14 cellular contexts compared by ENCODE assay signal in genomic region chr5:28896949-28897348, GRCh38.
A peak's percentile ranks its signal among the peaks of the same experiment; 100 is the strongest.
DNase-seq lines count a peak whose midpoint lies in the region; ATAC-seq and TF ChIP-seq lines count a peak whose summit lies in the region.
"Had no signal": no experiment of that assay in that cellular context is flagged by ENCODE, and none has a peak within 500 bp of the region (broad histone marks: within the 10 kb centered on the region; RNA-seq: fewer than 3 reads in every experiment).

No MANE protein-coding gene starts in this region.

- no peak for ATAC-seq in CD4-positive, alpha-beta T cell (ENCODE audit: poor library complexity)
- ATAC-seq: stimulated activated naive CD8-positive, alpha-beta T cell treated with anti-CD3 and anti-CD28 coated beads, Interleukin-15, Interleukin-2, amounts not matched to agents 100 U/mL and 50 U/mL, for 24 hours had no signal

- DNase-seq in NCI-H1092 treated with DMSO at 0.1 percent for 48 hours (lab: John Stamatoyannopoulos, UW), result peak; percentile 63
- no peak for DNase-seq in NCI-H1092 (lab: John Stamatoyannopoulos, UW)
- DNase-seq in NCI-H1105 (lab: John Stamatoyannopoulos, UW), result peak; percentile 20
- peak; percentile 38 for DNase-seq in adipocyte (ENCODE audit: low read depth)
- no peak for DNase-seq in neural crest cell (ENCODE audit: low read depth, low spot score)
- DNase-seq in CD4-positive, alpha-beta T cell, result no peak
- no peak for DNase-seq in dedifferentiated amniotic fluid mesenchymal stem cell (ENCODE audit: extremely low spot score)
- no peak for DNase-seq in posterior cingulate gyrus
- DNase-seq: activated CD4-positive, alpha-beta T cell treated with anti-CD3 and anti-CD28 coated beads for 4 hours; GDM1; nucleus accumbens; stimulated activated CD4-positive, alpha-beta T cell treated with anti-CD3 and anti-CD28 coated beads, Interleukin-2, amount 100 ng/mL, for 48 hours; stimulated activated naive CD8-positive, alpha-beta T cell treated with anti-CD3 and anti-CD28 coated beads, Interleukin-15, Interleukin-2, amounts not matched to agents 100 U/mL and 50 U/mL, for 24 hours had no signal

- H3K4me1 ChIP-seq in adipocyte (ENCODE audit: control insufficient read depth, insufficient read depth, low read length), result no peaks in the 10 kb centered on the region
- H3K4me1 ChIP-seq: SJSA1 had no signal

- H3K27me3 ChIP-seq in adipocyte (replicated peaks; ENCODE audit: control insufficient read depth, insufficient read depth, low read length), result no peaks in the 10 kb centered on the region
- H3K27me3 ChIP-seq in CD4-positive, alpha-beta T cell (ENCODE audit: control insufficient read depth, insufficient read depth, low read length), result no peaks in the 10 kb centered on the region
- H3K27me3 ChIP-seq: SJSA1 had no signal

- H3K4me1 Mint-ChIP-seq in neural crest cell, result no peaks in the 10 kb centered on the region
- no peaks in the 10 kb centered on the region for H3K4me1 Mint-ChIP-seq in CD4-positive, alpha-beta T cell (ENCODE audit: low read depth)

- no peak overlapping the region for H3K27ac Mint-ChIP-seq in neural crest cell (ENCODE audit: unreplicated experiment)
- no peak overlapping the region for H3K27ac Mint-ChIP-seq in CD4-positive, alpha-beta T cell

- no peak overlapping the region for H3K4me3 ChIP-seq in adipocyte (ENCODE audit: low read length)
- H3K4me3 ChIP-seq: SJSA1 had no signal

- peaks cover 2% of the 10 kb centered on the region for H3K9me3 ChIP-seq in adipocyte (ENCODE audit: control insufficient read depth, low read length)
- H3K9me3 ChIP-seq in CD4-positive, alpha-beta T cell (ENCODE audit: control insufficient read depth, low read length), result no peaks in the 10 kb centered on the region
- H3K9me3 ChIP-seq: SJSA1 had no signal

- POLR2A ChIA-PET in CD4-positive, alpha-beta T cell (lab: Charles Lee), result no interaction called here

- TF ChIP-seq CTCF in neural crest cell (conservative IDR thresholded peaks at IDR 0.05), result peak; percentile 62
- TF ChIP-seq CTCF in CD4-positive, alpha-beta T cell (IDR thresholded peaks at IDR 0.05), result no peak

- H3K36me3 ChIP-seq in adipocyte (ENCODE audit: control insufficient read depth, insufficient read depth, low read length, severe bottlenecking), result no peaks in the 10 kb centered on the region
- H3K36me3 ChIP-seq: SJSA1 had no signal

- no peaks in the 10 kb centered on the region for H3K27me3 Mint-ChIP-seq in neural crest cell (ENCODE audit: low read depth)
- H3K27me3 Mint-ChIP-seq in CD4-positive, alpha-beta T cell, result no peaks in the 10 kb centered on the region

- CTCF ChIA-PET in CD4-positive, alpha-beta T cell (lab: Charles Lee), result no interaction called here

- no peak overlapping the region for H3K4me3 Mint-ChIP-seq in neural crest cell
- H3K4me3 Mint-ChIP-seq in CD4-positive, alpha-beta T cell, result no peak overlapping the region

- H3K9ac ChIP-seq in adipocyte (ENCODE audit: low read length), result no peak overlapping the region

- H3K9me3 Mint-ChIP-seq in neural crest cell, result peaks cover 2% of the 10 kb centered on the region
- H3K9me3 Mint-ChIP-seq in CD4-positive, alpha-beta T cell, result peaks cover 6% of the 10 kb centered on the region

- intact Hi-C loops in CD4-positive, alpha-beta T cell (cut with DNase I, micrococcal nuclease), result no loop called here
- intact Hi-C loops in posterior cingulate gyrus (cut with DNase I), result no loop called here

- peaks cover 4% of the 10 kb centered on the region for H3K36me3 Mint-ChIP-seq in neural crest cell (ENCODE audit: low read depth)
- no peaks in the 10 kb centered on the region for H3K36me3 Mint-ChIP-seq in CD4-positive, alpha-beta T cell (ENCODE audit: low read depth)

- H3K27ac ChIP-seq in CD4-positive, alpha-beta T cell (ENCODE audit: low read depth, low read length), result no peak overlapping the region
- H3K27ac ChIP-seq: SJSA1 had no signal

Comparison
In these comparisons a context has a peak if more than half of its experiments do, and no peak if none do; other contexts are left out.
1. DNase-seq: peak in NCI-H1092 treated with DMSO at 0.1 percent for 48 hours (single experiment), NCI-H1105 (single experiment) and adipocyte (single experiment); none in NCI-H1092 (single experiment), neural crest cell (single experiment), CD4-positive, alpha-beta T cell (0 of 10), dedifferentiated amniotic fluid mesenchymal stem cell (single experiment) and posterior cingulate gyrus (0 of 10).